Comparison of ENCODE assay signal across 8 cellular contexts in genomic region chr1:155127105-155127671, GRCh38. TPM values are rescaled to one million over a fixed set of nuclear protein-coding genes. Genes with fewer than 3 reads are reported as not detected.
DNase-seq lines count a peak whose midpoint lies in the region; ATAC-seq and TF ChIP-seq lines count a peak whose summit lies in the region.

No MANE protein-coding gene starts in this region.

- intact Hi-C loops in tibial artery (cut with DNase I; ENCODE audit: low total_unique reads), result loop anchor here (5.0 kb wide), 1 partner anchor 35 kb away; no protein-coding TSS in a partner anchor

- ATAC-seq in HG02759 (IDR thresholded peaks at IDR 0.05; ENCODE audit: unreplicated experiment), result no peak

- H3K4me1 ChIP-seq in esophagus (ENCODE audit: control insufficient read depth in 2 of 2, insufficient read depth in 2 of 2, low read length in 1 of 2) (peaks cover 6 to 21% of the 10 kb centered on the region in 2 donors), tibial artery (peaks cover 0 to 39% (median 28%) of the 10 kb centered on the region in 4 donors)

- TF ChIP-seq CTCF in AG04450 (IDR thresholded peaks at IDR 0.05; ENCODE audit: low read depth, low read length) (no peak), HFF-Myc (IDR thresholded peaks at IDR 0.05; ENCODE audit: low read depth, low read length, missing control alignments) (no peak), WERI-Rb-1 (IDR thresholded peaks at IDR 0.05; ENCODE audit: low read depth, low read length) (no peak), tibial artery (IDR thresholded peaks at IDR 0.05) (no peak)

- no peak for DNase-seq in AG04450 (ENCODE audit: low read depth, low spot score)
- DNase-seq in HFF-Myc (ENCODE audit: extremely low read depth, low read depth), result no peak
- DNase-seq in WERI-Rb-1, result peak; percentile 52
- peak; percentile 84 for DNase-seq in middle frontal gyrus (ENCODE audit: extremely low spot score, low spot score)
- DNase-seq in tibial artery, result peak; percentile 66 to 74
- no peak for DNase-seq in RKO (ENCODE audit: low spot score)

- H3K27ac ChIP-seq in AG04450 (ENCODE audit: low read depth, low read length) (no peak overlapping the region), WERI-Rb-1 (no peak overlapping the region), esophagus (ENCODE audit: low read depth in 2 of 2, low read length in 1 of 2) (peak overlapping the region; percentile 96 to 98), tibial artery (peak overlapping the region; percentile 41 to 62)

- H3K9me3 ChIP-seq in AG04450 (ENCODE audit: control insufficient read depth, insufficient read depth, low read length) (no peaks in the 10 kb centered on the region; the same call in 1 of the 2 replicates), WERI-Rb-1 (ENCODE audit: severe bottlenecking) (no peaks in the 10 kb centered on the region), esophagus (ENCODE audit: control insufficient read depth in 2 of 2, insufficient read depth in 1 of 2, low read depth in 1 of 2, low read length in 1 of 2) (peaks cover 0 to 2% of the 10 kb centered on the region in 2 donors), tibial artery (no peaks in the 10 kb centered on the region)

- H3K27me3 ChIP-seq in AG04450 (ENCODE audit: control insufficient read depth, insufficient read depth, low read length), result peaks cover 41% of the 10 kb centered on the region
- peaks cover 16% of the 10 kb centered on the region for H3K27me3 ChIP-seq in WERI-Rb-1 (ENCODE audit: insufficient read depth, low read depth, severe bottlenecking)
- H3K27me3 ChIP-seq in esophagus (ENCODE audit: control insufficient read depth in 1 of 2, insufficient read depth in 2 of 2, low read length in 2 of 2), result no peaks in the 10 kb centered on the region
- H3K27me3 ChIP-seq in tibial artery, result peaks cover 0 to 43% of the 10 kb centered on the region in 2 donors

- peaks cover 4% of the 10 kb centered on the region; the same call in 1 of the 2 replicates for H3K36me3 ChIP-seq in WERI-Rb-1
- peaks cover 3 to 12% of the 10 kb centered on the region in 2 donors for H3K36me3 ChIP-seq in esophagus (ENCODE audit: control insufficient read depth in 2 of 2, insufficient read depth in 2 of 2, low read length in 1 of 2)
- peaks cover 0 to 12% (median 0%) of the 10 kb centered on the region in 3 donors for H3K36me3 ChIP-seq in tibial artery

- POLR2A ChIA-PET in AG04450 (lab: Yijun Ruan, JAX), result no interaction called here

- WGBS in esophagus, 2 donors, result 0 to 1% methylated on average over 47 of the region's 47 CpGs

- CTCF ChIA-PET in AG04450 (lab: Charles Lee), result interaction anchor here (3.2 kb wide), 1 partner anchor 36 kb away, joined by 12 read pairs; no protein-coding TSS in a partner anchor

- H3K4me3 ChIP-seq in AG04450 (ENCODE audit: low read depth, low read length) (peak overlapping the region; percentile 59), HFF-Myc (replicated peaks; ENCODE audit: low read depth, low read length) (peak overlapping the region; percentile 35), WERI-Rb-1 (ENCODE audit: low read depth, low read length) (peak overlapping the region; percentile 50), esophagus (ENCODE audit: low read depth in 1 of 2, low read length in 2 of 2) (peak overlapping the region; percentile 60 to 96), tibial artery (peak overlapping the region; percentile 55 to 59)

RNA-seq across cellular contexts. Expression of gene EFNA1, which starts 0.5 kb away (rescaled TPM):
- 1.1 and 1.4 TPM in 2 replicates for polyA plus RNA-seq in AG04450 (2011; rRNA removed)
- 1.0 and 3.1 TPM in 2 replicates for polyA minus RNA-seq in AG04450 (2011; rRNA and poly(A)+ RNA removed)
- polyA plus RNA-seq in esophagus, result 10 to 100 TPM; 32.9 to 48.1 TPM

RNA-seq across cellular contexts. Expression of gene SLC50A1, which starts 8.5 kb away (rescaled TPM):
- 29.5 and 31.4 TPM in 2 replicates for polyA plus RNA-seq in AG04450 (2011; rRNA removed)
- 20.4 and 22.3 TPM in 2 replicates for polyA minus RNA-seq in AG04450 (2011; rRNA and poly(A)+ RNA removed)
- polyA plus RNA-seq in esophagus, result 10 to 100 TPM; 41.0 to 51.5 TPM

RNA-seq across cellular contexts. Expression of gene DPM3, which starts 13.1 kb away (rescaled TPM):
- polyA plus RNA-seq in AG04450 (2011; rRNA removed) (16.8 and 35.6 TPM in 2 replicates), esophagus (100 to 1,000 TPM; 103 to 248 TPM)
- polyA minus RNA-seq in AG04450 (2011; rRNA and poly(A)+ RNA removed), result 5.9 and 6.1 TPM in 2 replicates

RNA-seq across cellular contexts. Expression of gene KRTCAP2, which starts 45.9 kb away (rescaled TPM):
- polyA plus RNA-seq in AG04450 (2011; rRNA removed), result 102 and 131 TPM in 2 replicates
- polyA minus RNA-seq in AG04450 (2011; rRNA and poly(A)+ RNA removed), result 175 and 190 TPM in 2 replicates
- polyA plus RNA-seq in esophagus, result 100 to 1,000 TPM; 161 to 260 TPM

RNA-seq across cellular contexts. Expression of gene TRIM46, which starts 46.5 kb away (rescaled TPM):
- polyA plus RNA-seq in AG04450 (2011; rRNA removed) (2.9 and 3.8 TPM in 2 replicates), esophagus (under 1 TPM; 0.19 to 0.47 TPM)
- polyA minus RNA-seq in AG04450 (2011; rRNA and poly(A)+ RNA removed), result 5.1 and 9.9 TPM in 2 replicates

Comparison
In these comparisons a context has a peak if more than half of its experiments do, and no peak if none do; other contexts are left out.
1. DNase-seq: peak in WERI-Rb-1 (single experiment), middle frontal gyrus (single experiment) and tibial artery (2 of 2); none in AG04450 (single experiment), HFF-Myc (single experiment) and RKO (single experiment).
2. H3K27ac ChIP-seq: peak in esophagus (2 of 2) and tibial artery (2 of 2); none in AG04450 (single experiment) and WERI-Rb-1 (single experiment).
3. RNA of gene EFNA1, which starts 0.5 kb away (polyA plus RNA-seq): 32.9 to 48.1 TPM in esophagus; 1.1 to 1.4 TPM in AG04450; every median in the first group is over 10 times any median in the second.
4. Peak in every context shown above with its lines, with median percentiles within 50 percentile points of each other: H3K4me3 ChIP-seq.